In genomic region chr18:78986018-78986481, GRCh38 we compare ENCODE assay signal across 8 cellular contexts.
DNase-seq lines count a peak whose midpoint lies in the region; ATAC-seq and TF ChIP-seq lines count a peak whose summit lies in the region.

No MANE protein-coding gene starts in this region.

- H3K4me3 ChIP-seq in HUES6 (ENCODE audit: low read depth, low read length): peak overlapping the region; percentile 82
- peak overlapping the region; percentile 82 for H3K4me3 ChIP-seq in iPS-20b (ENCODE audit: low read length)

- DNase-seq in COLO829 (ENCODE audit: low spot score) (peak; percentile 28), NCI-H2029 (lab: John Stamatoyannopoulos, UW) (no peak)
- no peak for DNase-seq in stimulated activated CD4-positive, alpha-beta T cell treated with anti-CD3 and anti-CD28 coated beads, Interleukin-4, amount 100 ng/mL, for 1 hour

- ATAC-seq in SK-N-SH treated with all-trans-retinoic acid at 6 μM for 48 hours (peak; percentile 93), GM21529 (IDR thresholded peaks at IDR 0.05; ENCODE audit: unreplicated experiment) (no peak), HG03460 (IDR thresholded peaks at IDR 0.05; ENCODE audit: unreplicated experiment) (no peak)

- peak overlapping the region; percentile 45 for H3K9ac ChIP-seq in HUES6 (ENCODE audit: low read length)
- H3K9ac ChIP-seq in iPS-20b (ENCODE audit: low read depth, low read length): no peak overlapping the region

- H3K27ac ChIP-seq in HUES6 (ENCODE audit: low read depth, low read length) (no peak overlapping the region), iPS-20b (ENCODE audit: low read length) (no peak overlapping the region)

- no peaks in the 10 kb centered on the region for H3K9me3 ChIP-seq in HUES6 (ENCODE audit: control insufficient read depth, insufficient read depth, low read depth, low read length)
- H3K9me3 ChIP-seq in iPS-20b (ENCODE audit: insufficient read depth, low read depth, low read length): no peaks in the 10 kb centered on the region

- H3K27me3 ChIP-seq in HUES6 (ENCODE audit: control insufficient read depth, insufficient read depth, low read length) (peaks cover 6% of the 10 kb centered on the region; the same call in 1 of the 2 replicates), iPS-20b (ENCODE audit: insufficient read depth, low read length) (peaks cover 48% of the 10 kb centered on the region)

- no peaks in the 10 kb centered on the region for H3K36me3 ChIP-seq in HUES6 (ENCODE audit: control insufficient read depth, insufficient read depth, low read length)
- no peaks in the 10 kb centered on the region for H3K36me3 ChIP-seq in iPS-20b (ENCODE audit: insufficient read depth, low read depth, low read length)

- H3K4me1 ChIP-seq in HUES6 (ENCODE audit: control insufficient read depth, insufficient read depth, low read length) (peaks cover 69% of the 10 kb centered on the region), iPS-20b (ENCODE audit: insufficient read depth, low read length) (peaks cover 68% of the 10 kb centered on the region)

TF ChIP-seq in SK-N-SH treated with all-trans-retinoic acid at 6 μM for 48 hours, 23 proteins besides CTCF, POLR2A, EP300 and RAD21:
- TF ChIP-seq ZNF8 (CRISPR knock-in tag; IDR thresholded peaks at IDR 0.05): no peak
- no peak for TF ChIP-seq TCF4 (CRISPR knock-in tag; IDR thresholded peaks at IDR 0.05; ENCODE audit: borderline replicate concordance)
- no peak for TF ChIP-seq ARNTL (CRISPR knock-in tag; IDR thresholded peaks at IDR 0.05; ENCODE audit: borderline replicate concordance, low read depth)
- no peak for TF ChIP-seq GLIS3 (CRISPR knock-in tag; IDR thresholded peaks at IDR 0.05)
- no peak for TF ChIP-seq ZNF70 (CRISPR knock-in tag; IDR thresholded peaks at IDR 0.05)
- TF ChIP-seq CSDC2 (CRISPR knock-in tag; IDR thresholded peaks at IDR 0.05): no peak
- no peak for TF ChIP-seq CSRNP3 (CRISPR knock-in tag; IDR thresholded peaks at IDR 0.05)
- no peak for TF ChIP-seq ESRRG (CRISPR knock-in tag; IDR thresholded peaks at IDR 0.05)
- no peak for TF ChIP-seq TOX (CRISPR knock-in tag; IDR thresholded peaks at IDR 0.05; ENCODE audit: borderline replicate concordance)
TF ChIP-seq in SK-N-SH treated with all-trans-retinoic acid at 6 μM for 48 hours: peak in this region for 0.
